ENCODE assay signal across 8 cellular contexts in the genomic region with DNA sequence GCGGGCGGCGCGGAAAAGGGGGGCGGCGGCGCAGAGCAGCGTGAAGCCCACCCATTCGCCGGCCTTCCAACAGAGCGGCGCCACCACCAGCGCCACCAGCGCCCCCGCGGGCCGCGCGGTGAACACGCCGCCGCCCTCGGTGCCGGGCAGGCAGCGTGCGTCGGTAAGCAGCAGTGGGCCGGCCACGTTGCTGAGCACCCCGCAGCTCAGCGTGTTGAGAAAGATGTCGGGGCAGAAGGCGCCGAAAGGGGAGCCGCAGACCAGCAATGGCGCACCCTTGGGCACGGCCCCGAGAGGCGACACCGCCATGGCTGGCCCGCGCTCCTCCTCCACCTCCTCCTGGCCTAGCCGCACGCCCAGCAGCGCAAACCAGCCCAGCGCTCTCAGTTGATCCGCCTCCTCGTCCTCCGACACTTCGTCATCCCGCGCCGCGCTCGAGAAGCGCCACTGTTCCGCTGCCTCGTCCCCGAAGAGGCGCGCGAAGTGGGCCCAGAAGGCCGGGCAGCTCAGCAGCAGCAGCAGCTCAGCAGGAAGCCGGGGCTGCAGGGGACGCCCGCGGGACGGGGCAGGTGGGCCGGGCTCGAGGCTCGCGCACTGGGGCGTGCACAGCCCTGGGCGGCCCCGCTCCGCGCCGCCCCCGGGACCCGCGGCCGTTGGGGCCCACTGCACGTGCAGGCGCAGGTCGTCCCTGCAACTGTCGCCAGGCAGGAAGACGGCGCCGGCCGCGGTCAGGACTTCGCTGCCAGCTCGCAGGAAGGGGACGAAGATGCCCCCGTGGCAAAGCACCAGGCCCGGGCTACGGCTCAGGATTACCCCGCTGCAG. TPM values are rescaled to one million over a fixed set of nuclear protein-coding genes. Genes with fewer than 3 reads are reported as not detected.
DNase-seq lines count a peak whose midpoint lies in the region; ATAC-seq lines count a peak whose summit lies in the region.

No MANE protein-coding gene starts in this region.

- H3K4me1 Mint-ChIP-seq in activated CD4-positive, alpha-beta memory T cell treated with anti-CD3 and anti-CD28 coated beads, Interleukin-2, amount 10 ng/mL, durations not matched to agents 7 days and 5 days: peaks cover 19% of the 10 kb centered on the region

- peak overlapping the region; percentile 84 for H3K27ac Mint-ChIP-seq in activated CD4-positive, alpha-beta memory T cell treated with anti-CD3 and anti-CD28 coated beads, Interleukin-2, amount 10 ng/mL, durations not matched to agents 7 days and 5 days

- DNase-seq in 8988T (peak; percentile 68), NCI-H226 (peak; percentile 61), medulla oblongata (ENCODE audit: extremely low spot score) (peak; percentile 60)
- DNase-seq in activated CD4-positive, alpha-beta memory T cell treated with anti-CD3 and anti-CD28 coated beads, Interleukin-2, amount 10 ng/mL, durations not matched to agents 7 days and 5 days: peak; percentile 80
- peak; percentile 67 for DNase-seq in effector CD4-positive, alpha-beta T cell
- DNase-seq in stimulated activated CD8-positive, alpha-beta memory T cell treated with anti-CD3 and anti-CD28 coated beads, Interleukin-12 subunit alpha, Interleukin-12 subunit beta, amount 100 ng/mL, for 1 hour (ENCODE audit: low read depth): peak; percentile 46

- no peaks in the 10 kb centered on the region for H3K9me3 Mint-ChIP-seq in activated CD4-positive, alpha-beta memory T cell treated with anti-CD3 and anti-CD28 coated beads, Interleukin-2, amount 10 ng/mL, durations not matched to agents 7 days and 5 days

- CTCF ChIA-PET in activated CD4-positive, alpha-beta memory T cell treated with anti-CD3 and anti-CD28 coated beads, Interleukin-2, amount 10 ng/mL, durations not matched to agents 7 days and 5 days (lab: Charles Lee): interaction anchor here (0.6 to 4.2 kb wide), 55 partner anchors 8 to 1798 kb away, joined by 3 to 77 read pairs (median 5); a partner anchor contains a TSS

- H3K4me3 Mint-ChIP-seq in activated CD4-positive, alpha-beta memory T cell treated with anti-CD3 and anti-CD28 coated beads, Interleukin-2, amount 10 ng/mL, durations not matched to agents 7 days and 5 days: peak overlapping the region; percentile 82

- H3K36me3 Mint-ChIP-seq in activated CD4-positive, alpha-beta memory T cell treated with anti-CD3 and anti-CD28 coated beads, Interleukin-2, amount 10 ng/mL, durations not matched to agents 7 days and 5 days (ENCODE audit: low read depth): peaks cover 10% of the 10 kb centered on the region

- POLR2A ChIA-PET in activated CD4-positive, alpha-beta memory T cell treated with anti-CD3 and anti-CD28 coated beads, Interleukin-2, amount 10 ng/mL, durations not matched to agents 7 days and 5 days (lab: Charles Lee): interaction anchor here (0.6 to 5.5 kb wide), 23 partner anchors 8 to 262 kb away, joined by 3 to 96 read pairs (median 5); a partner anchor contains a TSS

- H3K27me3 Mint-ChIP-seq in activated CD4-positive, alpha-beta memory T cell treated with anti-CD3 and anti-CD28 coated beads, Interleukin-2, amount 10 ng/mL, durations not matched to agents 7 days and 5 days: no peaks in the 10 kb centered on the region

- peak; percentile 66 for ATAC-seq in GM18511 (IDR thresholded peaks at IDR 0.05; ENCODE audit: unreplicated experiment)
- ATAC-seq in HG02981 (IDR thresholded peaks at IDR 0.05; ENCODE audit: unreplicated experiment): peak; percentile 47

RNA-seq across cellular contexts. Expression of a gene that starts 0.6 kb away (rescaled TPM):
- 1 to 10 TPM; 9.3 to 9.8 TPM for total RNA-seq in activated CD4-positive, alpha-beta memory T cell treated with anti-CD3 and anti-CD28 coated beads, Interleukin-2, amount 10 ng/mL, durations not matched to agents 7 days and 5 days

RNA-seq across cellular contexts. Expression of a gene that starts 13.3 kb away (rescaled TPM):
- total RNA-seq in activated CD4-positive, alpha-beta memory T cell treated with anti-CD3 and anti-CD28 coated beads, Interleukin-2, amount 10 ng/mL, durations not matched to agents 7 days and 5 days: 1 to 10 TPM; 3.7 to 3.8 TPM

RNA-seq across cellular contexts. Expression of a gene that starts 24.4 kb away (rescaled TPM):
- 10 to 100 TPM; 81.4 to 85.6 TPM for total RNA-seq in activated CD4-positive, alpha-beta memory T cell treated with anti-CD3 and anti-CD28 coated beads, Interleukin-2, amount 10 ng/mL, durations not matched to agents 7 days and 5 days

Comparison
In these comparisons a context has a peak if more than half of its experiments do, and no peak if none do; other contexts are left out.
1. Peak in every context shown above with its lines: DNase-seq and ATAC-seq.